14 cellular contexts compared by ENCODE assay signal in the genomic region with DNA sequence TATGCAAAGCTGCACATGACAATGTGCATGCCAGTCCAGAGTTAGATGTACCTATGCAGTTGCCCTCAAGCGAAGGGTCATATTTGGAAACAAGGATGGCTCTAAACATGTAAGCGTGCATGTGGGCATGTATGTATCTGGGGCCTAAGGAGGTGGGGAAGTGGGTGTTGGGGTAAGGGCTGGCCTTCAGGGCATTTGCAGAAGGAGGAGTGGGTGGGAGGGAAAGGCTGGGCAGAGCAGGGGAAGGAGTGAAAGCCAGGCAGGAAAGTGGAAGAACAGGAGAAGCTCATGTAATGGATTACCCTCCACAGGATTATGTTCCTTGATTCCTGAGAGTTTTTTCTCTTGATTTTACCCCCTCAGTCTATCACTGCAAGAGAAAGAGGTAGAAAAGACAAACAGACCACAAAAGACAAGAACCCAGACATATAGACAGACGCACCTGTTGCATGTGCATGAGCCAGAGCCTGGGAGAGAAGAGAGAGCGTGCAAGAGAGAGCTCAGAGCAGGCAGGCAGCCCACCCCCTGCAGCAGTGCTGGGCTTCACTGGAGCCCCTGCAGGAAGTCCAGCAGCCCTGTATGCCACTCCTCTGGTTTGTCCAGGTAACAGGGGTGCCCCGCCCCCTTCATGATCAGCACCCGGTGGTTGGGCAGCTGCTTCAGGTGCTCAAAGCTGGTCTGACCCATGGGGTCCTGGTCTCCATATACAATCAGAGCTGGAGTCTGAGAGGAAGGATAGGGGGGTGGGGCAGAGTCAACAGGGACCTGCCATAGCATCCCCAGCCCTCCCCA. TPM values are rescaled to one million over a fixed set of nuclear protein-coding genes. Genes with fewer than 3 reads are reported as not detected.
DNase-seq lines count a peak whose midpoint lies in the region; ATAC-seq and TF ChIP-seq lines count a peak whose summit lies in the region.
"Had no signal": no experiment of that assay in that cellular context is flagged by ENCODE, and none has a peak within 500 bp of the region (broad histone marks: within the 10 kb centered on the region; RNA-seq: fewer than 3 reads in every experiment).

No MANE protein-coding gene starts in this region.

- H3K9ac ChIP-seq in iPS-20b (ENCODE audit: low read depth, low read length), result peak overlapping the region; percentile 94; the same call in 1 of the 2 replicates

- H3K4me3 ChIP-seq in right cardiac atrium (ENCODE audit: low read length), result no peak overlapping the region
- peak overlapping the region in 1 of 10 donors; percentile 85 for H3K4me3 ChIP-seq in heart right ventricle
- H3K4me3 ChIP-seq in iPS-20b (ENCODE audit: low read length), result peak overlapping the region; percentile 86
- no peak overlapping the region for H3K4me3 ChIP-seq in lower leg skin (ENCODE audit: low read depth, poor library complexity, severe bottlenecking)

- no peaks in the 10 kb centered on the region for H3K9me3 ChIP-seq in right cardiac atrium (ENCODE audit: control insufficient read depth, low read length)
- no peaks in the 10 kb centered on the region for H3K9me3 ChIP-seq in heart right ventricle
- H3K9me3 ChIP-seq in iPS-20b (ENCODE audit: insufficient read depth, low read depth, low read length), result no peaks in the 10 kb centered on the region
- H3K9me3 ChIP-seq: thyroid gland had no signal

- H3K27me3 ChIP-seq in right cardiac atrium (ENCODE audit: control insufficient read depth, insufficient read depth) (no peaks in the 10 kb centered on the region), heart right ventricle (peaks cover 0 to 20% (median 0%) of the 10 kb centered on the region in 7 donors), iPS-20b (ENCODE audit: insufficient read depth, low read length) (peaks cover 32% of the 10 kb centered on the region)
- H3K27me3 ChIP-seq: thyroid gland had no signal

- H3K36me3 ChIP-seq in heart right ventricle (peaks cover 0 to 16% (median 0%) of the 10 kb centered on the region in 9 donors), iPS-20b (ENCODE audit: insufficient read depth, low read depth, low read length) (no peaks in the 10 kb centered on the region)
- H3K36me3 ChIP-seq: thyroid gland had no signal

- TF ChIP-seq POLR2A in lower leg skin (IDR thresholded peaks at IDR 0.05), result no peak

- peaks cover 36% of the 10 kb centered on the region for H3K4me1 Mint-ChIP-seq in chondrocyte (ENCODE audit: low read depth)

- no peak overlapping the region for H3K4me3 Mint-ChIP-seq in chondrocyte (ENCODE audit: unreplicated experiment)

- peaks cover 15% of the 10 kb centered on the region for H3K4me1 ChIP-seq in right cardiac atrium (ENCODE audit: control insufficient read depth, insufficient read depth, low read length)
- H3K4me1 ChIP-seq in heart right ventricle, result peaks cover 12 to 68% (median 37%) of the 10 kb centered on the region in 9 donors
- peaks cover 22% of the 10 kb centered on the region for H3K4me1 ChIP-seq in iPS-20b (ENCODE audit: insufficient read depth, low read length)

- no peak overlapping the region for H3K27ac ChIP-seq in right cardiac atrium (ENCODE audit: low read length)
- H3K27ac ChIP-seq in heart right ventricle, result peak overlapping the region in 5 of 10 donors; percentile 88 to 98 (median 96)
- peak overlapping the region; percentile 86 for H3K27ac ChIP-seq in iPS-20b (ENCODE audit: low read length)
- H3K27ac ChIP-seq: HL-60 had no signal

- no peak overlapping the region for H3K27ac Mint-ChIP-seq in chondrocyte (ENCODE audit: unreplicated experiment)

- 83% methylated on average over 6 of the region's 6 CpGs for WGBS in right cardiac atrium
- 84 to 90% methylated on average over 6 of the region's 6 CpGs for WGBS in heart right ventricle, 2 donors
- 80 to 81% methylated on average over 6 of the region's 6 CpGs for WGBS in lower leg skin, 2 donors

- H3K36me3 Mint-ChIP-seq in chondrocyte (ENCODE audit: low read depth), result no peaks in the 10 kb centered on the region

- DNase-seq in right cardiac atrium, result peak in 2 of 3 donors; percentile 31 to 63
- no peak for DNase-seq in heart right ventricle
- peak; percentile 27 for DNase-seq in SK-N-DZ (ENCODE audit: low spot score)
- no peak for DNase-seq in NCI-H146 treated with DMSO at 0.1 percent for 48 hours (lab: John Stamatoyannopoulos, UW; ENCODE audit: unreplicated experiment)
- DNase-seq in lower leg skin (ENCODE audit: low spot score in 2 of 2), result no peak
- DNase-seq in chondrocyte (ENCODE audit: low spot score), result no peak
- DNase-seq: activated CD8-positive, alpha-beta memory T cell treated with anti-CD3 and anti-CD28 coated beads, Interleukin-2, amount 50 U/mL, for 48 hours; DMS79 treated with DMSO at 0.1 percent for 48 hours; stimulated activated CD4-positive, alpha-beta T cell treated with anti-CD3 and anti-CD28 coated beads, Interleukin-1b, Interleukin-23, amount 100 ng/mL, for 48 hours; thyroid gland had no signal

- H3K9me3 Mint-ChIP-seq in chondrocyte (ENCODE audit: low read depth), result no peaks in the 10 kb centered on the region

- H3K27me3 Mint-ChIP-seq in chondrocyte (ENCODE audit: low read depth), result no peaks in the 10 kb centered on the region

- TF ChIP-seq CTCF in heart right ventricle (IDR thresholded peaks at IDR 0.05) (no peak), lower leg skin (IDR thresholded peaks at IDR 0.05) (no peak), chondrocyte (IDR thresholded peaks at IDR 0.05) (no peak)

- no peak for ATAC-seq in right cardiac atrium
- ATAC-seq in heart right ventricle, result no peak
- no peak for ATAC-seq in HG03175 (IDR thresholded peaks at IDR 0.05; ENCODE audit: unreplicated experiment)

- intact Hi-C loops in right cardiac atrium (cut with DNase I) (no loop called here), heart right ventricle (cut with DNase I) (no loop called here), lower leg skin (cut with DNase I; ENCODE audit: low total_unique reads) (no loop called here)

RNA-seq across cellular contexts. Expression of gene PCBP4, which starts 1.8 kb away (rescaled TPM):
- total RNA-seq in right cardiac atrium, result 10 to 100 TPM; 62.2 to 81.7 (median 67.9) TPM
- 88.1 TPM for polyA plus RNA-seq in right cardiac atrium
- total RNA-seq in heart right ventricle, result 10 to 100 TPM; 55.1 to 85.9 (median 59.9) TPM
- 100 to 1,000 TPM in 1 of 2 donors, 10 to 100 TPM in 1; 63.8 to 123 TPM for polyA plus RNA-seq in heart right ventricle
- 302 and 358 TPM in 2 replicates for polyA plus RNA-seq in SK-N-DZ (2014; cell fraction: cytosol; rRNA removed)
- 571 and 659 TPM in 2 replicates for polyA plus RNA-seq in SK-N-DZ (2014; cell fraction: nucleus; rRNA removed)
- total RNA-seq in lower leg skin, result 10 to 100 TPM; 25.5 to 46.7 (median 29.2) TPM
- 35.5 to 63.8 TPM (median 55.7 TPM) in 3 replicates for total RNA-seq in chondrocyte

RNA-seq across cellular contexts. Expression of gene ABHD14B, which starts 4.8 kb away (rescaled TPM):
- total RNA-seq in right cardiac atrium (10 to 100 TPM; 14.8 to 23.3 (median 18.5) TPM), heart right ventricle (10 to 100 TPM in 8 of 10 donors, 1 to 10 TPM in 2; 7.5 to 19.0 (median 12.0) TPM), lower leg skin (10 to 100 TPM; 35.0 to 69.4 (median 51.9) TPM), chondrocyte (24.3 to 38.0 TPM (median 25.7 TPM) in 3 replicates)
- polyA plus RNA-seq in right cardiac atrium (22.7 TPM), heart right ventricle (10 to 100 TPM; 14.6 to 47.5 TPM)
- 28.5 and 32.5 TPM in 2 replicates for polyA plus RNA-seq in SK-N-DZ (2014; cell fraction: cytosol; rRNA removed)
- 38.4 and 42.4 TPM in 2 replicates for polyA plus RNA-seq in SK-N-DZ (2014; cell fraction: nucleus; rRNA removed)

RNA-seq across cellular contexts. Expression of gene ABHD14A, which starts 5.8 kb away (rescaled TPM):
- total RNA-seq in right cardiac atrium (10 to 100 TPM; 19.9 to 25.9 (median 23.2) TPM), heart right ventricle (10 to 100 TPM; 19.3 to 38.6 (median 23.6) TPM), lower leg skin (10 to 100 TPM in 1 of 4 donors, 1 to 10 TPM in 3; 2.2 to 14.8 (median 5.0) TPM), chondrocyte (10.0 to 19.4 TPM (median 10.2 TPM) in 3 replicates)
- polyA plus RNA-seq in right cardiac atrium (43.3 TPM), heart right ventricle (10 to 100 TPM; 26.3 to 80.1 TPM)
- polyA plus RNA-seq in SK-N-DZ (2014; cell fraction: cytosol; rRNA removed), result 26.8 and 32.0 TPM in 2 replicates
- 19.5 and 24.0 TPM in 2 replicates for polyA plus RNA-seq in SK-N-DZ (2014; cell fraction: nucleus; rRNA removed)

RNA-seq across cellular contexts. Expression of gene GPR62, which starts 13.9 kb away (rescaled TPM):
- total RNA-seq in right cardiac atrium (1 to 10 TPM in 1 of 4 donors, under 1 TPM in 3; 0.19 to 1.5 (median 0.54) TPM), heart right ventricle (under 1 TPM in 8 of 10 donors, not detected in 2; 0.14 to 0.38 (median 0.23) TPM), lower leg skin (not detected), chondrocyte (0.19 TPM in 1 of 3 replicates, not detected in the others)
- polyA plus RNA-seq in right cardiac atrium (0.34 TPM), heart right ventricle (under 1 TPM; 0.01 to 0.15 TPM)
- not detected in 2 replicates for polyA plus RNA-seq in SK-N-DZ (2014; cell fraction: cytosol; rRNA removed)
- not detected in 2 replicates for polyA plus RNA-seq in SK-N-DZ (2014; cell fraction: nucleus; rRNA removed)
- total RNA-seq: SK-MEL-5 had no signal

RNA-seq across cellular contexts. Expression of gene ACY1, which starts 14.3 kb away (rescaled TPM):
- total RNA-seq in right cardiac atrium (10 to 100 TPM; 18.4 to 27.2 (median 20.6) TPM), heart right ventricle (10 to 100 TPM; 18.7 to 45.6 (median 24.7) TPM), lower leg skin (10 to 100 TPM; 16.2 to 44.2 (median 30.5) TPM), chondrocyte (21.1 to 24.5 TPM (median 21.7 TPM) in 3 replicates)
- polyA plus RNA-seq in right cardiac atrium (19.6 TPM), heart right ventricle (10 to 100 TPM; 24.6 to 28.3 TPM)
- 56.2 and 56.3 TPM in 2 replicates for polyA plus RNA-seq in SK-N-DZ (2014; cell fraction: cytosol; rRNA removed)
- polyA plus RNA-seq in SK-N-DZ (2014; cell fraction: nucleus; rRNA removed), result 89.8 and 114 TPM in 2 replicates

Comparison
In these comparisons a context has a peak if more than half of its experiments do, and no peak if none do; other contexts are left out.
1. DNase-seq: peak in right cardiac atrium (2 of 3) and SK-N-DZ (single experiment); none in heart right ventricle (0 of 2), NCI-H146 treated with DMSO at 0.1 percent for 48 hours (single experiment), lower leg skin (0 of 2) and chondrocyte (single experiment).